1 cellular context compared by ENCODE assay signal in the genomic region with DNA sequence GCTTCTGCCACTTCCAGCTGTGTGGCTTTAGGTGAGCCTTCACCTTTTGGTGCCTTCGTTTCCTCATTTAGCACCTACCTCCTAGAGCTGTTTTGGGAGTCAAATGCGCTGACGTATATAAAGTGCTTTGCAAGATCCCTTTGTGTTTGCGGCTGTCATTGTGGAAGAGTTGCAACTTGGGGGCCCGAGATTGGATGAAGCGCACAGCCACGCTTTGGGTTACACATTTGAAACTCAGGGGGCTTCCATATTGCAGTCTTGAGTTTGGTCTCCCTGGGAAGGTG.
A peak's percentile ranks its signal among the peaks of the same experiment; 100 is the strongest.
TF ChIP-seq lines count a peak whose summit lies in the region.

No MANE protein-coding gene starts in this region.

TF ChIP-seq in HepG2, 621 proteins besides CTCF, POLR2A, EP300 and RAD21:
- TF ChIP-seq ISL2 (CRISPR knock-in tag; IDR thresholded peaks at IDR 0.05) = 0 out of 2 replicates have a peak, but pooled peaks have one; percentile 7
- no peak for TF ChIP-seq ZNF101 (CRISPR knock-in tag; IDR thresholded peaks at IDR 0.05; ENCODE audit: borderline replicate concordance, low read depth)
- TF ChIP-seq SATB2 (CRISPR knock-in tag; IDR thresholded peaks at IDR 0.05) = 0 out of 2 replicates have a peak, but pooled peaks have one; percentile 49
- TF ChIP-seq HOXA5 (CRISPR knock-in tag; IDR thresholded peaks at IDR 0.05) = 0 out of 2 replicates have a peak, but pooled peaks have one; percentile 35
- TF ChIP-seq, protein P1, sequence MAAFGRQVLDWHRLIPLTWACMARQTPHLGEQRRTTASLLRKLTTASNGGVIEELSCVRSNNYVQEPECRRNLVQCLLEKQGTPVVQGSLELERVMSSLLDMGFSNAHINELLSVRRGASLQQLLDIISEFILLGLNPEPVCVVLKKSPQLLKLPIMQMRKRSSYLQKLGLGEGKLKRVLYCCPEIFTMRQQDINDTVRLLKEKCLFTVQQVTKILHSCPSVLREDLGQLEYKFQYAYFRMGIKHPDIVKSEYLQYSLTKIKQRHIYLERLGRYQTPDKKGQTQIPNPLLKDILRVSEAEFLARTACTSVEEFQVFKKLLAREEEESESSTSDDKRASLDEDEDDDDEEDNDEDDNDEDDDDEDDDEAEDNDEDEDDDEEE (CRISPR knock-in tag; IDR thresholded peaks at IDR 0.05) = no peak
- no peak for TF ChIP-seq RBAK (CRISPR knock-in tag; IDR thresholded peaks at IDR 0.05)
- 0 out of 2 replicates have a peak, but pooled peaks have one; percentile 68 for TF ChIP-seq ZNF317 (CRISPR knock-in tag; IDR thresholded peaks at IDR 0.05)
- no peak for TF ChIP-seq AFF4 (CRISPR knock-in tag; IDR thresholded peaks at IDR 0.05)
- TF ChIP-seq, protein P2, sequence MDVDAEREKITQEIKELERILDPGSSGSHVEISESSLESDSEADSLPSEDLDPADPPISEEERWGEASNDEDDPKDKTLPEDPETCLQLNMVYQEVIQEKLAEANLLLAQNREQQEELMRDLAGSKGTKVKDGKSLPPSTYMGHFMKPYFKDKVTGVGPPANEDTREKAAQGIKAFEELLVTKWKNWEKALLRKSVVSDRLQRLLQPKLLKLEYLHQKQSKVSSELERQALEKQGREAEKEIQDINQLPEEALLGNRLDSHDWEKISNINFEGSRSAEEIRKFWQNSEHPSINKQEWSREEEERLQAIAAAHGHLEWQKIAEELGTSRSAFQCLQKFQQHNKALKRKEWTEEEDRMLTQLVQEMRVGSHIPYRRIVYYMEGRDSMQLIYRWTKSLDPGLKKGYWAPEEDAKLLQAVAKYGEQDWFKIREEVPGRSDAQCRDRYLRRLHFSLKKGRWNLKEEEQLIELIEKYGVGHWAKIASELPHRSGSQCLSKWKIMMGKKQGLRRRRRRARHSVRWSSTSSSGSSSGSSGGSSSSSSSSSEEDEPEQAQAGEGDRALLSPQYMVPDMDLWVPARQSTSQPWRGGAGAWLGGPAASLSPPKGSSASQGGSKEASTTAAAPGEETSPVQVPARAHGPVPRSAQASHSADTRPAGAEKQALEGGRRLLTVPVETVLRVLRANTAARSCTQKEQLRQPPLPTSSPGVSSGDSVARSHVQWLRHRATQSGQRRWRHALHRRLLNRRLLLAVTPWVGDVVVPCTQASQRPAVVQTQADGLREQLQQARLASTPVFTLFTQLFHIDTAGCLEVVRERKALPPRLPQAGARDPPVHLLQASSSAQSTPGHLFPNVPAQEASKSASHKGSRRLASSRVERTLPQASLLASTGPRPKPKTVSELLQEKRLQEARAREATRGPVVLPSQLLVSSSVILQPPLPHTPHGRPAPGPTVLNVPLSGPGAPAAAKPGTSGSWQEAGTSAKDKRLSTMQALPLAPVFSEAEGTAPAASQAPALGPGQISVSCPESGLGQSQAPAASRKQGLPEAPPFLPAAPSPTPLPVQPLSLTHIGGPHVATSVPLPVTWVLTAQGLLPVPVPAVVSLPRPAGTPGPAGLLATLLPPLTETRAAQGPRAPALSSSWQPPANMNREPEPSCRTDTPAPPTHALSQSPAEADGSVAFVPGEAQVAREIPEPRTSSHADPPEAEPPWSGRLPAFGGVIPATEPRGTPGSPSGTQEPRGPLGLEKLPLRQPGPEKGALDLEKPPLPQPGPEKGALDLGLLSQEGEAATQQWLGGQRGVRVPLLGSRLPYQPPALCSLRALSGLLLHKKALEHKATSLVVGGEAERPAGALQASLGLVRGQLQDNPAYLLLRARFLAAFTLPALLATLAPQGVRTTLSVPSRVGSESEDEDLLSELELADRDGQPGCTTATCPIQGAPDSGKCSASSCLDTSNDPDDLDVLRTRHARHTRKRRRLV (CRISPR knock-in tag; IDR thresholded peaks at IDR 0.05) = peak; percentile 53; the same call in 1 of the 2 replicates
- TF ChIP-seq, protein P3, sequence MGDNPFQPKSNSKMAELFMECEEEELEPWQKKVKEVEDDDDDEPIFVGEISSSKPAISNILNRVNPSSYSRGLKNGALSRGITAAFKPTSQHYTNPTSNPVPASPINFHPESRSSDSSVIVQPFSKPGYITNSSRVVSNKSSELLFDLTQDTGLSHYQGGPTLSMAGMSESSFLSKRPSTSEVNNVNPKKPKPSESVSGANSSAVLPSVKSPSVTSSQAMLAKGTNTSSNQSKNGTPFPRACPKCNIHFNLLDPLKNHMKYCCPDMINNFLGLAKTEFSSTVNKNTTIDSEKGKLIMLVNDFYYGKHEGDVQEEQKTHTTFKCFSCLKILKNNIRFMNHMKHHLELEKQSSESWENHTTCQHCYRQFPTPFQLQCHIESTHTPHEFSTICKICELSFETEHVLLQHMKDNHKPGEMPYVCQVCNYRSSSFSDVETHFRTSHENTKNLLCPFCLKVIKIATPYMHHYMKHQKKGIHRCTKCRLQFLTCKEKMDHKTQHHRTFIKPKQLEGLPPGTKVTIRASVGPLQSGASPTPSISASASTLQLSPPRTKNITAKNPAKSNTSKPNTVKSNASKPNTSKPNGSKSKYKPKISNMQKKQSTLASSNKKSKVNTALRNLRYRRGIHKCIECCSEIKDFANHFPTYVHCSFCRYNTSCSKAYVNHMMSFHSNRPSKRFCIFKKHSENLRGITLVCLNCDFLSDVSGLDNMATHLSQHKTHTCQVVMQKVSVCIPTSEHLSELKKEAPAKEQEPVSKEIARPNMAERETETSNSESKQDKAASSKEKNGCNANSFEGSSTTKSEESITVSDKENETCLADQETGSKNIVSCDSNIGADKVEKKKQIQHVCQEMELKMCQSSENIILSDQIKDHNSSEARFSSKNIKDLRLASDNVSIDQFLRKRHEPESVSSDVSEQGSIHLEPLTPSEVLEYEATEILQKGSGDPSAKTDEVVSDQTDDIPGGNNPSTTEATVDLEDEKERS (CRISPR knock-in tag; IDR thresholded peaks at IDR 0.05) = peak; percentile 35; the same call in 1 of the 2 replicates
- 0 out of 2 replicates have a peak, but pooled peaks have one; percentile 51 for TF ChIP-seq ZNF605 (CRISPR knock-in tag; IDR thresholded peaks at IDR 0.05)
- TF ChIP-seq SNAI1 (CRISPR knock-in tag; IDR thresholded peaks at IDR 0.05; ENCODE audit: borderline replicate concordance) = 0 out of 2 replicates have a peak, but pooled peaks have one; percentile 54
- TF ChIP-seq JARID2 (CRISPR knock-in tag; IDR thresholded peaks at IDR 0.05; ENCODE audit: insufficient replicate concordance) = no peak
- peak; percentile 38; the same call in 1 of the 2 replicates for TF ChIP-seq ZNF264 (CRISPR knock-in tag; IDR thresholded peaks at IDR 0.05)
- TF ChIP-seq ZFP37 (CRISPR knock-in tag; IDR thresholded peaks at IDR 0.05; ENCODE audit: borderline replicate concordance) = no peak
- TF ChIP-seq KLF11 (CRISPR knock-in tag; IDR thresholded peaks at IDR 0.05) = peak; percentile 28; the same call in 1 of the 2 replicates
- TF ChIP-seq STAG1 (CRISPR knock-in tag; IDR thresholded peaks at IDR 0.05) = no peak
- no peak for TF ChIP-seq TBL1XR1 (IDR thresholded peaks at IDR 0.05; ENCODE audit: borderline replicate concordance, low read length, partially characterized antibody)
- TF ChIP-seq TIGD3 (CRISPR knock-in tag; IDR thresholded peaks at IDR 0.05; ENCODE audit: borderline replicate concordance) = no peak
- TF ChIP-seq HIVEP1 (CRISPR knock-in tag; IDR thresholded peaks at IDR 0.05) = peak; percentile 59; the same call in 1 of the 2 replicates
- no peak for TF ChIP-seq MBNL3 (CRISPR knock-in tag; conservative IDR thresholded peaks at IDR 0.05)
- TF ChIP-seq MXI1 (IDR thresholded peaks at IDR 0.05; ENCODE audit: borderline replicate concordance, low read depth, low read length) = 0 out of 3 replicates have a peak, but pooled peaks have one; percentile 10
- TF ChIP-seq ZNF740 (CRISPR knock-in tag; IDR thresholded peaks at IDR 0.05) = peak; percentile 56; the same call in 1 of the 2 replicates
- 0 out of 2 replicates have a peak, but pooled peaks have one; percentile 21 for TF ChIP-seq MEF2D (CRISPR knock-in tag; IDR thresholded peaks at IDR 0.05)
- TF ChIP-seq ZNF552 (CRISPR knock-in tag; IDR thresholded peaks at IDR 0.05; ENCODE audit: borderline replicate concordance) = 0 out of 2 replicates have a peak, but pooled peaks have one; percentile 29
- TF ChIP-seq, protein P4, sequence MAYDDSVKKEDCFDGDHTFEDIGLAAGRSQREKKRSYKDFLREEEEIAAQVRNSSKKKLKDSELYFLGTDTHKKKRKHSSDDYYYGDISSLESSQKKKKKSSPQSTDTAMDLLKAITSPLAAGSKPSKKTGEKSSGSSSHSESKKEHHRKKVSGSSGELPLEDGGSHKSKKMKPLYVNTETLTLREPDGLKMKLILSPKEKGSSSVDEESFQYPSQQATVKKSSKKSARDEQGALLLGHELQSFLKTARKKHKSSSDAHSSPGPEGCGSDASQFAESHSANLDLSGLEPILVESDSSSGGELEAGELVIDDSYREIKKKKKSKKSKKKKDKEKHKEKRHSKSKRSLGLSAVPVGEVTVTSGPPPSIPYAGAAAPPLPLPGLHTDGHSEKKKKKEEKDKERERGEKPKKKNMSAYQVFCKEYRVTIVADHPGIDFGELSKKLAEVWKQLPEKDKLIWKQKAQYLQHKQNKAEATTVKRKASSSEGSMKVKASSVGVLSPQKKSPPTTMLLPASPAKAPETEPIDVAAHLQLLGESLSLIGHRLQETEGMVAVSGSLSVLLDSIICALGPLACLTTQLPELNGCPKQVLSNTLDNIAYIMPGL (CRISPR knock-in tag; IDR thresholded peaks at IDR 0.05; ENCODE audit: borderline replicate concordance in 1 of 2, low read depth in 1 of 2) = no peak
TF ChIP-seq in HepG2: peak in this region for 15.
